ENCODE assay signal across 9 cellular contexts in genomic region chr6:137816133-137816579, GRCh38. TPM values are rescaled to one million over a fixed set of nuclear protein-coding genes. Genes with fewer than 3 reads are reported as not detected.
DNase-seq lines count a peak whose midpoint lies in the region; ATAC-seq and TF ChIP-seq lines count a peak whose summit lies in the region.
"Had no signal": no experiment of that assay in that cellular context is flagged by ENCODE, and none has a peak within 500 bp of the region (broad histone marks: within the 10 kb centered on the region; RNA-seq: fewer than 3 reads in every experiment).

No MANE protein-coding gene starts in this region.

- no peaks in the 10 kb centered on the region for H3K9me3 Mint-ChIP-seq in activated CD8-positive, alpha-beta memory T cell treated with anti-CD3 and anti-CD28 coated beads, Interleukin-2, amount 10 ng/mL, durations not matched to agents 7 days and 5 days (ENCODE audit: low read depth)
- no peaks in the 10 kb centered on the region for H3K9me3 Mint-ChIP-seq in activated CD8-positive, alpha-beta T cell treated with anti-CD3 and anti-CD28 coated beads for 36 hours
- H3K9me3 Mint-ChIP-seq in stimulated activated naive B cell treated with anti-CD40 and anti-IgM and Interleukin-4, amounts not matched to agents 10 μg/mL and 1 μg/mL and 100 μg/mL, for 72 hours: peaks cover 0 to 2% of the 10 kb centered on the region in 2 donors

- peak; percentile 48 for ATAC-seq in activated CD8-positive, alpha-beta memory T cell treated with anti-CD3 and anti-CD28 coated beads, Interleukin-2, amount 10 ng/mL, durations not matched to agents 7 days and 5 days
- ATAC-seq in HG02588 (IDR thresholded peaks at IDR 0.05; ENCODE audit: unreplicated experiment) (peak; percentile 54), Right ventricle myocardium inferior (no peak), GM21360 (IDR thresholded peaks at IDR 0.05; ENCODE audit: unreplicated experiment) (no peak)
- peak; percentile 41 for ATAC-seq in activated CD8-positive, alpha-beta T cell treated with anti-CD3 and anti-CD28 coated beads for 36 hours
- ATAC-seq in stimulated activated naive B cell treated with anti-CD40 and anti-IgM and Interleukin-4, amounts not matched to agents 10 μg/mL and 1 μg/mL and 100 μg/mL, for 72 hours (replicated peaks): peak; percentile 29 to 30

- H3K4me3 Mint-ChIP-seq in activated CD8-positive, alpha-beta memory T cell treated with anti-CD3 and anti-CD28 coated beads, Interleukin-2, amount 10 ng/mL, durations not matched to agents 7 days and 5 days: peak overlapping the region; percentile 48
- H3K4me3 Mint-ChIP-seq in activated CD8-positive, alpha-beta T cell treated with anti-CD3 and anti-CD28 coated beads for 36 hours: peak overlapping the region; percentile 34
- H3K4me3 Mint-ChIP-seq in stimulated activated naive B cell treated with anti-CD40 and anti-IgM and Interleukin-4, amounts not matched to agents 10 μg/mL and 1 μg/mL and 100 μg/mL, for 72 hours: peak overlapping the region; percentile 45 to 69

- H3K4me1 Mint-ChIP-seq in activated CD8-positive, alpha-beta memory T cell treated with anti-CD3 and anti-CD28 coated beads, Interleukin-2, amount 10 ng/mL, durations not matched to agents 7 days and 5 days: peaks cover 57% of the 10 kb centered on the region
- peaks cover 73% of the 10 kb centered on the region for H3K4me1 Mint-ChIP-seq in activated CD8-positive, alpha-beta T cell treated with anti-CD3 and anti-CD28 coated beads for 36 hours (ENCODE audit: low read depth)
- H3K4me1 Mint-ChIP-seq in stimulated activated naive B cell treated with anti-CD40 and anti-IgM and Interleukin-4, amounts not matched to agents 10 μg/mL and 1 μg/mL and 100 μg/mL, for 72 hours: peaks cover 43 to 72% of the 10 kb centered on the region in 2 donors

- no peak for TF ChIP-seq CTCF in activated CD8-positive, alpha-beta T cell treated with anti-CD3 and anti-CD28 coated beads for 36 hours (IDR thresholded peaks at IDR 0.05)

- H3K27me3 Mint-ChIP-seq in activated CD8-positive, alpha-beta memory T cell treated with anti-CD3 and anti-CD28 coated beads, Interleukin-2, amount 10 ng/mL, durations not matched to agents 7 days and 5 days: no peaks in the 10 kb centered on the region
- no peaks in the 10 kb centered on the region for H3K27me3 Mint-ChIP-seq in activated CD8-positive, alpha-beta T cell treated with anti-CD3 and anti-CD28 coated beads for 36 hours
- no peaks in the 10 kb centered on the region for H3K27me3 Mint-ChIP-seq in stimulated activated naive B cell treated with anti-CD40 and anti-IgM and Interleukin-4, amounts not matched to agents 10 μg/mL and 1 μg/mL and 100 μg/mL, for 72 hours

- POLR2A ChIA-PET in activated CD8-positive, alpha-beta T cell treated with anti-CD3 and anti-CD28 coated beads for 36 hours (lab: Charles Lee): interaction anchor here (1.0 to 1.5 kb wide), 2 partner anchors 9 to 17 kb away, joined by 4 to 5 read pairs; no protein-coding TSS in a partner anchor

- peaks cover 1% of the 10 kb centered on the region for H3K36me3 Mint-ChIP-seq in activated CD8-positive, alpha-beta memory T cell treated with anti-CD3 and anti-CD28 coated beads, Interleukin-2, amount 10 ng/mL, durations not matched to agents 7 days and 5 days
- peaks cover 4% of the 10 kb centered on the region for H3K36me3 Mint-ChIP-seq in activated CD8-positive, alpha-beta T cell treated with anti-CD3 and anti-CD28 coated beads for 36 hours (ENCODE audit: low read depth)
- H3K36me3 Mint-ChIP-seq in stimulated activated naive B cell treated with anti-CD40 and anti-IgM and Interleukin-4, amounts not matched to agents 10 μg/mL and 1 μg/mL and 100 μg/mL, for 72 hours: peaks cover 2 to 3% of the 10 kb centered on the region in 2 donors

- peak overlapping the region; percentile 83 for H3K27ac Mint-ChIP-seq in activated CD8-positive, alpha-beta memory T cell treated with anti-CD3 and anti-CD28 coated beads, Interleukin-2, amount 10 ng/mL, durations not matched to agents 7 days and 5 days
- peak overlapping the region; percentile 78 for H3K27ac Mint-ChIP-seq in activated CD8-positive, alpha-beta T cell treated with anti-CD3 and anti-CD28 coated beads for 36 hours
- H3K27ac Mint-ChIP-seq in stimulated activated naive B cell treated with anti-CD40 and anti-IgM and Interleukin-4, amounts not matched to agents 10 μg/mL and 1 μg/mL and 100 μg/mL, for 72 hours: peak overlapping the region; percentile 92

- CTCF ChIA-PET in activated CD8-positive, alpha-beta memory T cell treated with anti-CD3 and anti-CD28 coated beads, Interleukin-2, amount 10 ng/mL, durations not matched to agents 7 days and 5 days (lab: Charles Lee): interaction anchor here (1.0 to 1.6 kb wide), 4 partner anchors 17 to 107 kb away, joined by 3 to 4 read pairs (median 3); no protein-coding TSS in a partner anchor
- CTCF ChIA-PET in activated CD8-positive, alpha-beta T cell treated with anti-CD3 and anti-CD28 coated beads for 36 hours (lab: Charles Lee): interaction anchor here (0.8 to 1.5 kb wide), 4 partner anchors 9 to 51 kb away, joined by 3 to 4 read pairs (median 3); partner anchors contain the start of gene TNFAIP3

- intact Hi-C loops in activated CD8-positive, alpha-beta T cell treated with anti-CD3 and anti-CD28 coated beads for 36 hours (cut with micrococcal nuclease): no loop called here
- intact Hi-C loops in Right ventricle myocardium inferior (cut with DNase I): no loop called here

- peak; percentile 55 for DNase-seq in activated CD8-positive, alpha-beta memory T cell treated with anti-CD3 and anti-CD28 coated beads, Interleukin-2, amount 10 ng/mL, durations not matched to agents 7 days and 5 days
- DNase-seq in activated CD8-positive, alpha-beta memory T cell treated with anti-CD3 and anti-CD28 coated beads for 24 hours: no peak
- peak; percentile 43 for DNase-seq in activated CD8-positive, alpha-beta T cell treated with anti-CD3 and anti-CD28 coated beads for 36 hours
- DNase-seq in stimulated activated naive B cell treated with anti-CD40 and anti-IgM and Interleukin-4, amounts not matched to agents 10 μg/mL and 1 μg/mL and 100 μg/mL, for 72 hours: no peak
- DNase-seq in Right ventricle myocardium inferior (ENCODE audit: missing footprints): no peak
- DNase-seq in SW480 (ENCODE audit: low spot score): no peak
- DNase-seq: NCI-H510A treated with DMSO at 0.1 percent for 48 hours had no signal

RNA-seq across cellular contexts. Expression of gene TNFAIP3, which starts 50.9 kb away (rescaled TPM):
- 100 to 1,000 TPM in 1 of 2 experiments, 10 to 100 TPM in 1; 86.7 to 225 TPM for total RNA-seq in activated CD8-positive, alpha-beta memory T cell treated with anti-CD3 and anti-CD28 coated beads, Interleukin-2, amount 10 ng/mL, durations not matched to agents 7 days and 5 days
- 100 to 1,000 TPM; 399 to 402 TPM for total RNA-seq in activated CD8-positive, alpha-beta T cell treated with anti-CD3 and anti-CD28 coated beads for 36 hours
- total RNA-seq in Right ventricle myocardium inferior: 6.8 TPM

Comparison
In these comparisons a context has a peak if more than half of its experiments do, and no peak if none do; other contexts are left out.
1. DNase-seq: peak in activated CD8-positive, alpha-beta memory T cell treated with anti-CD3 and anti-CD28 coated beads, Interleukin-2, amount 10 ng/mL, durations not matched to agents 7 days and 5 days (single experiment) and activated CD8-positive, alpha-beta T cell treated with anti-CD3 and anti-CD28 coated beads for 36 hours (single experiment); none in activated CD8-positive, alpha-beta memory T cell treated with anti-CD3 and anti-CD28 coated beads for 24 hours (single experiment), stimulated activated naive B cell treated with anti-CD40 and anti-IgM and Interleukin-4, amounts not matched to agents 10 μg/mL and 1 μg/mL and 100 μg/mL, for 72 hours (single experiment), Right ventricle myocardium inferior (single experiment) and SW480 (single experiment).
2. ATAC-seq: peak in activated CD8-positive, alpha-beta memory T cell treated with anti-CD3 and anti-CD28 coated beads, Interleukin-2, amount 10 ng/mL, durations not matched to agents 7 days and 5 days (single experiment), HG02588 (single experiment), activated CD8-positive, alpha-beta T cell treated with anti-CD3 and anti-CD28 coated beads for 36 hours (single experiment) and stimulated activated naive B cell treated with anti-CD40 and anti-IgM and Interleukin-4, amounts not matched to agents 10 μg/mL and 1 μg/mL and 100 μg/mL, for 72 hours (2 of 2); none in Right ventricle myocardium inferior (single experiment) and GM21360 (single experiment).
3. RNA of gene TNFAIP3, which starts 50.9 kb away (total RNA-seq): 399 to 402 TPM in activated CD8-positive, alpha-beta T cell treated with anti-CD3 and anti-CD28 coated beads for 36 hours and 86.7 to 225 TPM in activated CD8-positive, alpha-beta memory T cell treated with anti-CD3 and anti-CD28 coated beads, Interleukin-2, amount 10 ng/mL, durations not matched to agents 7 days and 5 days; 6.8 TPM in Right ventricle myocardium inferior (single experiment); every median in the first group is over 10 times any median in the second.
4. Peak in every context shown above with its lines, with median percentiles within 50 percentile points of each other: H3K27ac Mint-ChIP-seq and H3K4me3 Mint-ChIP-seq.